1 cellular context compared by ENCODE assay signal in the genomic region with DNA sequence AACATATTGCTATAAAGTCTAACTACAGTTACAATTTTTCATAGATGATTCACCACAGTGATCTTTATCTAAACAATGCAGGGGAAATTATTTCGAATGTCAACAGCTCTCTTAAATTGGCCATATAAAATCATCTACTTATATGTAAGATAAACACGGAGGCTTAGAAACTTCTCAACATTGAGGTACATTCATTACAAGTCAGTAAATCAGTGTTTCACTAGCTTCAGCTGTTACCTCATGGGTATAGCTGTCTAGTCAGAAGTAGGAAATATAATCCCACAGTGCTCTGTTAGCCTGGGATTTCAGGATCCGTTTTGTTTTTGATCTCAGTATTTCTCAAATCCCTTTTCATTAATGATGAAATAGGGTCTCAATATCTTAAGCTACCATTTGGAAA.
TF ChIP-seq lines count a peak whose summit lies in the region.

No MANE protein-coding gene starts in this region.

TF ChIP-seq in HCT116, 20 proteins besides CTCF, POLR2A, EP300 and RAD21:
- TF ChIP-seq EZH2 (IDR thresholded peaks at IDR 0.05) = no peak
- TF ChIP-seq REST (IDR thresholded peaks at IDR 0.05; ENCODE audit: low read depth) = no peak
- no peak for TF ChIP-seq EZH2phosphoT487 (IDR thresholded peaks at IDR 0.05; ENCODE audit: borderline replicate concordance)
- no peak; the same call in 1 of the 2 replicates for TF ChIP-seq SRF (IDR thresholded peaks at IDR 0.05; ENCODE audit: low read depth)
- 0 out of 2 replicates have a peak, but pooled peaks have one; percentile 22 for TF ChIP-seq CBX3 (IDR thresholded peaks at IDR 0.05; ENCODE audit: low read depth)
- peak; percentile 34 for TF ChIP-seq TCF7L2 (IDR thresholded peaks at IDR 0.05; ENCODE audit: borderline replicate concordance, extremely low read depth, insufficient read depth, insufficient read length)
- peak; percentile 73 for TF ChIP-seq SP1 (IDR thresholded peaks at IDR 0.05; ENCODE audit: low read depth)
- TF ChIP-seq CEBPB (IDR thresholded peaks at IDR 0.05; ENCODE audit: low read depth) = peak; percentile 83
- no peak for TF ChIP-seq EGR1 (IDR thresholded peaks at IDR 0.05; ENCODE audit: low read depth)
- TF ChIP-seq MAX (IDR thresholded peaks at IDR 0.05) = no peak
- TF ChIP-seq, protein P1, sequence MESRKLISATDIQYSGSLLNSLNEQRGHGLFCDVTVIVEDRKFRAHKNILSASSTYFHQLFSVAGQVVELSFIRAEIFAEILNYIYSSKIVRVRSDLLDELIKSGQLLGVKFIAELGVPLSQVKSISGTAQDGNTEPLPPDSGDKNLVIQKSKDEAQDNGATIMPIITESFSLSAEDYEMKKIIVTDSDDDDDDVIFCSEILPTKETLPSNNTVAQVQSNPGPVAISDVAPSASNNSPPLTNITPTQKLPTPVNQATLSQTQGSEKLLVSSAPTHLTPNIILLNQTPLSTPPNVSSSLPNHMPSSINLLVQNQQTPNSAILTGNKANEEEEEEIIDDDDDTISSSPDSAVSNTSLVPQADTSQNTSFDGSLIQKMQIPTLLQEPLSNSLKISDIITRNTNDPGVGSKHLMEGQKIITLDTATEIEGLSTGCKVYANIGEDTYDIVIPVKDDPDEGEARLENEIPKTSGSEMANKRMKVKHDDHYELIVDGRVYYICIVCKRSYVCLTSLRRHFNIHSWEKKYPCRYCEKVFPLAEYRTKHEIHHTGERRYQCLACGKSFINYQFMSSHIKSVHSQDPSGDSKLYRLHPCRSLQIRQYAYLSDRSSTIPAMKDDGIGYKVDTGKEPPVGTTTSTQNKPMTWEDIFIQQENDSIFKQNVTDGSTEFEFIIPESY (IDR thresholded peaks at IDR 0.05; ENCODE audit: extremely low read depth, insufficient replicate concordance, low read length) = no peak
- no peak for TF ChIP-seq YY1 (IDR thresholded peaks at IDR 0.05; ENCODE audit: extremely low read depth, insufficient replicate concordance, low read depth, low read length)
- TF ChIP-seq JUND (IDR thresholded peaks at IDR 0.05) = peak; percentile 53; the same call in 1 of the 2 replicates
- peak; percentile 64 for TF ChIP-seq FOSL1 (IDR thresholded peaks at IDR 0.05; ENCODE audit: low read depth)
- no peak for TF ChIP-seq ZNF274 (IDR thresholded peaks at IDR 0.05; ENCODE audit: low read depth, low read length)
- TF ChIP-seq POLR2AphosphoS5 (IDR thresholded peaks at IDR 0.05; ENCODE audit: low read depth, low read length) = no peak; the same call in 1 of the 2 replicates
- TF ChIP-seq ATF3 (IDR thresholded peaks at IDR 0.05) = no peak
- no peak for TF ChIP-seq ZFX (IDR thresholded peaks at IDR 0.05)
- TF ChIP-seq SIN3A (IDR thresholded peaks at IDR 0.05; ENCODE audit: low read depth) = no peak
- TF ChIP-seq ELF1 (IDR thresholded peaks at IDR 0.05; ENCODE audit: borderline replicate concordance, low read depth) = no peak
